In genomic region chr15:78315686-78316085, GRCh38 we compare ENCODE assay signal across 10 cellular contexts. TPM values are rescaled to one million over a fixed set of nuclear protein-coding genes. Genes with fewer than 3 reads are reported as not detected.
DNase-seq lines count a peak whose midpoint lies in the region; TF ChIP-seq lines count a peak whose summit lies in the region.
"Had no signal": no experiment of that assay in that cellular context is flagged by ENCODE, and none has a peak within 500 bp of the region (broad histone marks: within the 10 kb centered on the region; RNA-seq: fewer than 3 reads in every experiment).

No MANE protein-coding gene starts in this region.

- DNase-seq in NCI-H1417 (lab: John Stamatoyannopoulos, UW) (peak in 2 of 3 experiments; percentile 56 to 80), NCI-H1417 treated with DMSO at 0.1 percent for 48 hours (lab: John Stamatoyannopoulos, UW) (no peak), NCI-H2171 (lab: John Stamatoyannopoulos, UW) (peak; percentile 30), dermis blood vessel endothelial cell (peak; percentile 46), retina (peak; percentile 75), tibial nerve (ENCODE audit: low spot score in 2 of 2) (no peak), SIG-M5 treated with dmso at 0.1 percent for 504 hours (lab: John Stamatoyannopoulos, UW; ENCODE audit: unreplicated experiment) (no peak), T-helper 2 cell (no peak)
- DNase-seq: GM23248 had no signal

- TF ChIP-seq EP300 in tibial nerve (IDR thresholded peaks at IDR 0.05) = no peak

- WGBS in tibial nerve, 2 donors = 24 to 53% methylated on average over 4 of the region's 4 CpGs

- no peak for TF ChIP-seq CTCF in tibial nerve (IDR thresholded peaks at IDR 0.05)

- H3K27me3 ChIP-seq in tibial nerve = no peaks in the 10 kb centered on the region

- peak overlapping the region in 1 of 4 donors; percentile 38 for H3K27ac ChIP-seq in tibial nerve
- H3K27ac ChIP-seq: GM23248 had no signal

- H3K4me3 ChIP-seq in tibial nerve = no peak overlapping the region
- H3K4me3 ChIP-seq: GM23248 had no signal

- TF ChIP-seq POLR2A in tibial nerve (IDR thresholded peaks at IDR 0.05) = no peak

- no peaks in the 10 kb centered on the region for H3K9me3 ChIP-seq in tibial nerve

- H3K36me3 ChIP-seq in tibial nerve = no peaks in the 10 kb centered on the region

- peaks cover 0 to 8% (median 0%) of the 10 kb centered on the region in 4 donors for H3K4me1 ChIP-seq in tibial nerve

RNA-seq across cellular contexts. Expression of gene SKIC8, which starts 16.3 kb away (rescaled TPM):
- 64.1 and 76.2 TPM in 2 replicates for total RNA-seq in dermis blood vessel endothelial cell
- total RNA-seq in tibial nerve = 10 to 100 TPM; 50.3 to 75.1 (median 55.5) TPM

RNA-seq across cellular contexts. Expression of gene CRABP1, which starts 24.5 kb away (rescaled TPM):
- not detected in 2 replicates for total RNA-seq in dermis blood vessel endothelial cell
- total RNA-seq in tibial nerve = 1 to 10 TPM in 2 of 4 donors, not detected in 2; 1.6 to 6.6 TPM
- total RNA-seq: GM23248, ureter had no signal

RNA-seq across cellular contexts. Expression of gene DNAJA4, which starts 51.3 kb away (rescaled TPM):
- total RNA-seq in dermis blood vessel endothelial cell (3.9 and 5.6 TPM in 2 replicates), tibial nerve (10 to 100 TPM; 14.2 to 16.9 (median 16.4) TPM)

Comparison
In these comparisons a context has a peak if more than half of its experiments do, and no peak if none do; other contexts are left out.
1. DNase-seq: peak in NCI-H1417 (2 of 3), NCI-H2171 (single experiment), dermis blood vessel endothelial cell (single experiment) and retina (single experiment); none in NCI-H1417 treated with DMSO at 0.1 percent for 48 hours (single experiment), tibial nerve (0 of 2), SIG-M5 treated with dmso at 0.1 percent for 504 hours (single experiment) and T-helper 2 cell (0 of 5).